21 cellular contexts compared by ENCODE assay signal in genomic region chr6:81718126-81718525, GRCh38. TPM values are rescaled to one million over a fixed set of nuclear protein-coding genes. Genes with fewer than 3 reads are reported as not detected.
A peak's percentile ranks its signal among the peaks of the same experiment; 100 is the strongest.
DNase-seq lines count a peak whose midpoint lies in the region; ATAC-seq, FAIRE-seq and TF ChIP-seq lines count a peak whose summit lies in the region.
"Had no signal": no experiment of that assay in that cellular context is flagged by ENCODE, and none has a peak within 500 bp of the region (broad histone marks: within the 10 kb centered on the region; RNA-seq: fewer than 3 reads in every experiment).

No MANE protein-coding gene starts in this region.

- TF ChIP-seq CTCF in fibroblast of mammary gland (conservative IDR thresholded peaks at IDR 0.05; ENCODE audit: control insufficient read depth, insufficient read depth, low read depth, low read length) (no peak), esophagus muscularis mucosa (IDR thresholded peaks at IDR 0.05) (no peak)

- no peaks in the 10 kb centered on the region for H3K9me3 ChIP-seq in esophagus muscularis mucosa
- H3K9me3 ChIP-seq: BLaER1 treated with 17β-estradiol and CSF1 and Interleukin-3, amounts not matched to agents 10 nM and 100 nM had no signal

- no peak for TF ChIP-seq POLR2A in esophagus muscularis mucosa (IDR thresholded peaks at IDR 0.05; ENCODE audit: low read depth)

- DNase-seq in activated naive CD8-positive, alpha-beta T cell treated with anti-CD3 and anti-CD28 coated beads, Interleukin-2, amount 50 U/mL, for 24 hours = no peak
- no peak for DNase-seq in activated naive CD8-positive, alpha-beta T cell treated with anti-CD3 and anti-CD28 coated beads for 36 hours
- DNase-seq in amniotic epithelial cell (ENCODE audit: low read depth) (peak; percentile 43), fibroblast of mammary gland (ENCODE audit: low read depth) (peak; percentile 58), esophagus muscularis mucosa (ENCODE audit: extremely low spot score) (no peak), HuH-7 (ENCODE audit: low spot score) (no peak)
- DNase-seq: 8988T; Calu3; CD8-positive, alpha-beta T cell; DMS79 treated with DMSO at 0.1 percent for 48 hours; GF-D8; HCEC 1CT had no signal

- H3K36me3 Mint-ChIP-seq in activated naive CD8-positive, alpha-beta T cell treated with anti-CD3 and anti-CD28 coated beads, Interleukin-2, amount 50 U/mL, for 24 hours (ENCODE audit: low read depth) = no peaks in the 10 kb centered on the region
- no peaks in the 10 kb centered on the region for H3K36me3 Mint-ChIP-seq in activated naive CD8-positive, alpha-beta T cell treated with anti-CD3 and anti-CD28 coated beads for 36 hours
- H3K36me3 Mint-ChIP-seq: CD8-positive, alpha-beta T cell had no signal

- intact Hi-C loops in esophagus muscularis mucosa (cut with DNase I) = no loop called here

- no peaks in the 10 kb centered on the region for H3K27me3 Mint-ChIP-seq in activated naive CD8-positive, alpha-beta T cell treated with anti-CD3 and anti-CD28 coated beads, Interleukin-2, amount 50 U/mL, for 24 hours
- no peaks in the 10 kb centered on the region for H3K27me3 Mint-ChIP-seq in activated naive CD8-positive, alpha-beta T cell treated with anti-CD3 and anti-CD28 coated beads for 36 hours
- H3K27me3 Mint-ChIP-seq: B cell had no signal

- H3K27ac Mint-ChIP-seq in activated naive CD8-positive, alpha-beta T cell treated with anti-CD3 and anti-CD28 coated beads, Interleukin-2, amount 50 U/mL, for 24 hours = peak overlapping the region; percentile 64
- no peak overlapping the region for H3K27ac Mint-ChIP-seq in activated naive CD8-positive, alpha-beta T cell treated with anti-CD3 and anti-CD28 coated beads for 36 hours
- H3K27ac Mint-ChIP-seq: B cell; CD8-positive, alpha-beta T cell; GM23338 had no signal

- 58% methylated on average over 1 of the region's 1 CpG for WGBS in esophagus muscularis mucosa

- H3K4me3 ChIP-seq in fibroblast of mammary gland (ENCODE audit: control insufficient read depth, low read depth, low read length) (no peak overlapping the region), esophagus muscularis mucosa (no peak overlapping the region)
- H3K4me3 ChIP-seq: BLaER1 treated with 17β-estradiol and CSF1 and Interleukin-3, amounts not matched to agents 10 nM and 100 nM; GM12878; GM23338 had no signal

- no peak for ATAC-seq in activated naive CD8-positive, alpha-beta T cell treated with anti-CD3 and anti-CD28 coated beads, Interleukin-2, amount 50 U/mL, for 24 hours
- no peak for ATAC-seq in HG03520 (IDR thresholded peaks at IDR 0.05; ENCODE audit: unreplicated experiment)
- ATAC-seq: CD8-positive, alpha-beta T cell; GM12878; GM23338; HepG2 had no signal

- peak; percentile 58 for FAIRE-seq in islet of Langerhans (lab: Jason Lieb, UNC)
- FAIRE-seq: GM12878, GM19239, H54, HepG2 had no signal

- no peak overlapping the region for H3K27ac ChIP-seq in esophagus muscularis mucosa (replicated peaks in 1 of 4)
- H3K27ac ChIP-seq: BLaER1 treated with 17β-estradiol and CSF1 and Interleukin-3, amounts not matched to agents 10 nM and 100 nM had no signal

- peaks cover 0 to 4% (median 0%) of the 10 kb centered on the region in 4 donors for H3K4me1 ChIP-seq in esophagus muscularis mucosa
- H3K4me1 ChIP-seq: BLaER1 treated with 17β-estradiol and CSF1 and Interleukin-3, amounts not matched to agents 10 nM and 100 nM had no signal

- H3K4me3 Mint-ChIP-seq in activated naive CD8-positive, alpha-beta T cell treated with anti-CD3 and anti-CD28 coated beads, Interleukin-2, amount 50 U/mL, for 24 hours = no peak overlapping the region
- H3K4me3 Mint-ChIP-seq in activated naive CD8-positive, alpha-beta T cell treated with anti-CD3 and anti-CD28 coated beads for 36 hours = no peak overlapping the region
- H3K4me3 Mint-ChIP-seq: B cell; CD8-positive, alpha-beta T cell; GM23338 had no signal

- no peak for TF ChIP-seq EP300 in esophagus muscularis mucosa (IDR thresholded peaks at IDR 0.05)

- H3K27me3 ChIP-seq in esophagus muscularis mucosa = no peaks in the 10 kb centered on the region
- H3K27me3 ChIP-seq: BLaER1 treated with 17β-estradiol and CSF1 and Interleukin-3, amounts not matched to agents 10 nM and 100 nM had no signal

- H3K9me3 Mint-ChIP-seq in activated naive CD8-positive, alpha-beta T cell treated with anti-CD3 and anti-CD28 coated beads, Interleukin-2, amount 50 U/mL, for 24 hours = no peaks in the 10 kb centered on the region
- no peaks in the 10 kb centered on the region for H3K9me3 Mint-ChIP-seq in activated naive CD8-positive, alpha-beta T cell treated with anti-CD3 and anti-CD28 coated beads for 36 hours
- H3K9me3 Mint-ChIP-seq: CD8-positive, alpha-beta T cell; GM23338 had no signal

- H3K4me1 Mint-ChIP-seq in activated naive CD8-positive, alpha-beta T cell treated with anti-CD3 and anti-CD28 coated beads, Interleukin-2, amount 50 U/mL, for 24 hours = peaks cover 3% of the 10 kb centered on the region
- peaks cover 2% of the 10 kb centered on the region for H3K4me1 Mint-ChIP-seq in activated naive CD8-positive, alpha-beta T cell treated with anti-CD3 and anti-CD28 coated beads for 36 hours
- H3K4me1 Mint-ChIP-seq: GM23338 had no signal

- H3K36me3 ChIP-seq in esophagus muscularis mucosa = no peaks in the 10 kb centered on the region
- H3K36me3 ChIP-seq: BLaER1 treated with 17β-estradiol and CSF1 and Interleukin-3, amounts not matched to agents 10 nM and 100 nM had no signal

RNA-seq across cellular contexts. Expression of gene TENT5A, which starts 34.4 kb away (rescaled TPM):
- under 1 TPM; 0.76 to 0.94 TPM for total RNA-seq in activated naive CD8-positive, alpha-beta T cell treated with anti-CD3 and anti-CD28 coated beads for 36 hours
- total RNA-seq in esophagus muscularis mucosa = 10 to 100 TPM in 1 of 4 donors, 1 to 10 TPM in 3; 8.5 to 10.4 (median 9.6) TPM

Comparison
In these comparisons a context has a peak if more than half of its experiments do, and no peak if none do; other contexts are left out.
1. DNase-seq: peak in amniotic epithelial cell (single experiment) and fibroblast of mammary gland (single experiment); none in activated naive CD8-positive, alpha-beta T cell treated with anti-CD3 and anti-CD28 coated beads, Interleukin-2, amount 50 U/mL, for 24 hours (single experiment), activated naive CD8-positive, alpha-beta T cell treated with anti-CD3 and anti-CD28 coated beads for 36 hours (single experiment), esophagus muscularis mucosa (single experiment) and HuH-7 (single experiment).
2. RNA of gene TENT5A, which starts 34.4 kb away (total RNA-seq): 8.5 to 10.4 TPM in esophagus muscularis mucosa; 0.76 to 0.94 TPM in activated naive CD8-positive, alpha-beta T cell treated with anti-CD3 and anti-CD28 coated beads for 36 hours; every median in the first group is over 4 times any median in the second.